ENCODE assay signal across 8 cellular contexts in genomic region chr1:248686815-248687214, GRCh38. TPM values are rescaled to one million over a fixed set of nuclear protein-coding genes. Genes with fewer than 3 reads are reported as not detected.
A peak's percentile ranks its signal among the peaks of the same experiment; 100 is the strongest.
DNase-seq lines count a peak whose midpoint lies in the region; ATAC-seq and TF ChIP-seq lines count a peak whose summit lies in the region.

No MANE protein-coding gene starts in this region.

- H3K4me3 ChIP-seq in epithelial cell of proximal tubule (ENCODE audit: low read depth, low read length): no peak overlapping the region

- DNase-seq in epithelial cell of proximal tubule (ENCODE audit: low read depth) (no peak), C1 segment of cervical spinal cord (lab: John Stamatoyannopoulos, UW) (no peak), NCI-H1694 (lab: John Stamatoyannopoulos, UW) (no peak), foreskin melanocyte (no peak), omental fat pad (ENCODE audit: low spot score) (no peak)

- TF ChIP-seq CTCF in GM12874 (IDR thresholded peaks at IDR 0.05; ENCODE audit: insufficient read depth, low read depth, low read length) (peak; percentile 61), epithelial cell of proximal tubule (conservative IDR thresholded peaks at IDR 0.05; ENCODE audit: low read depth, low read length) (peak; percentile 68), omental fat pad (IDR thresholded peaks at IDR 0.05) (no peak)

- ATAC-seq in GM19455 (IDR thresholded peaks at IDR 0.05; ENCODE audit: unreplicated experiment): peak; percentile 94
- ATAC-seq in HG03378 (IDR thresholded peaks at IDR 0.05; ENCODE audit: unreplicated experiment): peak; percentile 73
- no peak for ATAC-seq in omental fat pad (ENCODE audit: low FRiP score)

RNA-seq across cellular contexts. Expression of gene OR14I1, which starts 15.8 kb away (rescaled TPM):
- total RNA-seq in epithelial cell of proximal tubule (not detected in 2 replicates), omental fat pad (not detected)

RNA-seq across cellular contexts. Expression of gene OR2T27, which starts 31.5 kb away (rescaled TPM):
- total RNA-seq in epithelial cell of proximal tubule: not detected in 2 replicates
- total RNA-seq in omental fat pad: not detected

RNA-seq across cellular contexts. Expression of gene OR2T35, which starts 41.7 kb away (rescaled TPM):
- total RNA-seq in epithelial cell of proximal tubule (not detected in 2 replicates), omental fat pad (not detected)

RNA-seq across cellular contexts. Expression of gene OR2T11, which starts 51.9 kb away (rescaled TPM):
- total RNA-seq in epithelial cell of proximal tubule: not detected in 2 replicates
- not detected for total RNA-seq in omental fat pad

Comparison
In these comparisons a context has a peak if more than half of its experiments do, and no peak if none do; other contexts are left out.
1. CTCF ChIP-seq: peak in GM12874 (single experiment) and epithelial cell of proximal tubule (single experiment); none in omental fat pad (0 of 3).